In the genomic region with DNA sequence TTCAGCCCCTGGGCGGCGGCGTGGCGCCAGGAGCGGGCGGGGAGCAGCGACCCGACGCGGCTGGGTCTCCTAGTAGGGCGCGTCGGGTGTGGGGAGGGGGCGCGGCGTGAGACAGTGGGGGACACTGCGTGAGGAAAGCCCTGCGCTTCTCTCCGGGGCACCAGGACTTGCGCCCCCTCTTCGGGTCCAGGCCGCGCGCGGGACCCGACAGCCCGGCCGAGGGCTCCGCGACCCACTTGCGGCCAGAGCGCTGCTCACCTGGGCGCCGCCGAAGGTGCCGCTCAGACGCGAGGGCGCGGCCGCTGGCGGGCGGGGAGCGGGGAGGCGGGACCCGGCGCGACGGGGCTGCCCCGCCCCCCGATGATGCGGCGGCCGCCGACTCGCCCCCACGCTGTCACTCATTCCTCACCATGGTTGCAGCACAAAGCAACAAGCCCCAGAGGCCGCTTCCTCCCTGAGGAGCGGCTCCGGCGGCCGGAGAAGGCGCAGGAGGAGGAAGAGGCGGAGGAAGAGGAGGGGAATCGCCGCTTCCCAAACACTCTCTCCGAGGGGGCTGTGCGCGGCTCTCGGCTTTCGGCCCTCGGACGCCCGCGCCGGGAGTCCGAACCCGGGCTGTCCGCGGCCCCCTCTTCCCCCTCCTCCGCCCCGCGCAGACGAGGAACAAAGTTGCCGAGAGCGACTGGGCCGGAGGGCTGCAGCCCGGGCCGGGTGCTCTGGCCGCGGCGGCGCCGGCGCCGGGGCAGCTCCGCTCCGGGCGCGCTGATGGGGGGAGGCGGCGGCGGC, we compare ENCODE assay signal across 1 cellular context.
TF ChIP-seq lines count a peak whose summit lies in the region.

A gene with protein sequence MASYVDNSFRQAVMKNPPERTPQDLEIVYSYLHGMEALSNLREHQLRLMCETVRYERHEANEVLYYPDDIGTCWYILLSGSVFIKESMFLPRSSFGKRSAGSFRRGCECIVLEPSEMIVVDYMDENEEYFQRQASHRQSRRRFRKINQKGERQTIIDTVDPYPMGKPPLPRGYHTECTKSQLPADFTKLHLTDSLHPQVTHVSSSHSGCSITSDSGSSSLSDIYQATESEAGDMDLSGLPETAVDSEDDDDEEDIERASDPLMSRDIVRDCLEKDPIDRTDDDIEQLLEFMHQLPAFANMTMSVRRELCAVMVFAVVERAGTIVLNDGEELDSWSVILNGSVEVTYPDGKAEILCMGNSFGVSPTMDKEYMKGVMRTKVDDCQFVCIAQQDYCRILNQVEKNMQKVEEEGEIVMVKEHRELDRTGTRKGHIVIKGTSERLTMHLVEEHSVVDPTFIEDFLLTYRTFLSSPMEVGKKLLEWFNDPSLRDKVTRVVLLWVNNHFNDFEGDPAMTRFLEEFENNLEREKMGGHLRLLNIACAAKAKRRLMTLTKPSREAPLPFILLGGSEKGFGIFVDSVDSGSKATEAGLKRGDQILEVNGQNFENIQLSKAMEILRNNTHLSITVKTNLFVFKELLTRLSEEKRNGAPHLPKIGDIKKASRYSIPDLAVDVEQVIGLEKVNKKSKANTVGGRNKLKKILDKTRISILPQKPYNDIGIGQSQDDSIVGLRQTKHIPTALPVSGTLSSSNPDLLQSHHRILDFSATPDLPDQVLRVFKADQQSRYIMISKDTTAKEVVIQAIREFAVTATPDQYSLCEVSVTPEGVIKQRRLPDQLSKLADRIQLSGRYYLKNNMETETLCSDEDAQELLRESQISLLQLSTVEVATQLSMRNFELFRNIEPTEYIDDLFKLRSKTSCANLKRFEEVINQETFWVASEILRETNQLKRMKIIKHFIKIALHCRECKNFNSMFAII (N-terminal part only) (plus strand): TSS at position 457 of the 783 bp plus-strand sequence. CDS start 1,084 bp downstream, outside the sequence.

TF ChIP-seq in K562, 482 proteins besides CTCF, POLR2A, EP300 and RAD21 (continued from another document and continues in another):
- TF ChIP-seq, protein P1, sequence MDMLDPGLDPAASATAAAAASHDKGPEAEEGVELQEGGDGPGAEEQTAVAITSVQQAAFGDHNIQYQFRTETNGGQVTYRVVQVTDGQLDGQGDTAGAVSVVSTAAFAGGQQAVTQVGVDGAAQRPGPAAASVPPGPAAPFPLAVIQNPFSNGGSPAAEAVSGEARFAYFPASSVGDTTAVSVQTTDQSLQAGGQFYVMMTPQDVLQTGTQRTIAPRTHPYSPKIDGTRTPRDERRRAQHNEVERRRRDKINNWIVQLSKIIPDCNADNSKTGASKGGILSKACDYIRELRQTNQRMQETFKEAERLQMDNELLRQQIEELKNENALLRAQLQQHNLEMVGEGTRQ (CRISPR knock-in tag; IDR thresholded peaks at IDR 0.05): no peak
- no peak for TF ChIP-seq ZNF644 (tag; IDR thresholded peaks at IDR 0.05; ENCODE audit: low read depth)
- TF ChIP-seq NONO (IDR thresholded peaks at IDR 0.05; ENCODE audit: low read depth in 2 of 2, low read length in 1 of 2): no peak
- no peak for TF ChIP-seq ZNF12 (CRISPR knock-in tag; IDR thresholded peaks at IDR 0.05)
- peak; percentile 80; the same call in 1 of the 2 replicates for TF ChIP-seq GATAD2B (IDR thresholded peaks at IDR 0.05; ENCODE audit: borderline replicate concordance)
- TF ChIP-seq SRSF3 (IDR thresholded peaks at IDR 0.05; ENCODE audit: insufficient read depth, low read length): no peak
- TF ChIP-seq PCBP1 (IDR thresholded peaks at IDR 0.05; ENCODE audit: low read depth, low read length, poor library complexity, severe bottlenecking): no peak
- no peak for TF ChIP-seq MTA1 (IDR thresholded peaks at IDR 0.05; ENCODE audit: borderline replicate concordance)
- TF ChIP-seq, protein P2, sequence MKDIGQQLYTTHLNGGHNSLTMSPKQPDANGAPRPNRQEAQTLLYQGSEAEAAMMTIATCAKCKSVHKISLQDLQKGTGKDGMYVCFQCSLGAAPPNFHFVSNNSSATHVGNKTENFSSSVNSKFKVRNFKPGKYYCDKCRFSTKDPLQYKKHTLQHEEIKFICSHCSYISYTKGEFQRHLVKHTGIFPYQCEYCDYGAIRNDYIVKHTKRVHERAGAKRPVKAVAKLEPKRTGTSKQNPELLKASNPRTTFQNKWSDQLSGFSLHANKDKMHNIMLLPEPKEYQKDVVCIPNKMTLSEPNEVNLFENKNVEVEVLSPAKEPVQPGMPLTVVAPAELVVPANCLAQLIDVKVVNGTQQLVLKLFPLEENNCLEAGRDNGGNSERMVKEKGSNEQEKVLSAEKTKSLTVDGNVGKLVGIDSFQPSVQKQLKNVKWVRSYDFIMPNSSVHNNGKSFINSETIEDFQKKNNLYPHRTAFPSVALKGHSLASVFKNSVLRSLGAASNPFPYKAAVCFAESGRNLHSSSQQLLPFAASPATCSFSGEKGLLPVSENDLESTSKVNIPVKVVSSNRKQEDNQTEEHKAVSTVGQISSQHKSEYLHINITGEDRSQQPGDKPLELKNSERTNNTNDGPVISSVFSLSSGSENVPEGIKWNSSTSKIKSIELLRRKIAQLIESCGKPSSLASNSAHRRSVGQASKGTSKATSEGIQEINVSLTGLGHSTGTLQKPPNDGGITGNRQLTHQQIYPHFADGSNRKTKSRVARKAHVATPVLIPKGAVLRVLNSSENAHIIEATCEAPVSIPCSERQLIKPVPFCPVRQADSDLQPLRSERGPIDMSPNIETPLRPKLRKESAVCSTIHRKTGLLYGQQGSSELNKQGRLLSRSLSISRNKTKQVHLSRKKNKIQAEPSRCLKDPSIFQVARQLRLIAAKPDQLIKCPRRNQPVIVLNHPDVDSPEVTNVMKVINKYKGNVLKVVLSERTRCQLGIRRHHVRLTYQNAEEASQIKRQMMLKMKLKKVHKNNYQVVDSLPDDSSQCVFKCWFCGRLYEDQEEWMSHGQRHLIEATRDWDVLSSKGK (CRISPR knock-in tag; IDR thresholded peaks at IDR 0.05): no peak
- TF ChIP-seq, protein P3, sequence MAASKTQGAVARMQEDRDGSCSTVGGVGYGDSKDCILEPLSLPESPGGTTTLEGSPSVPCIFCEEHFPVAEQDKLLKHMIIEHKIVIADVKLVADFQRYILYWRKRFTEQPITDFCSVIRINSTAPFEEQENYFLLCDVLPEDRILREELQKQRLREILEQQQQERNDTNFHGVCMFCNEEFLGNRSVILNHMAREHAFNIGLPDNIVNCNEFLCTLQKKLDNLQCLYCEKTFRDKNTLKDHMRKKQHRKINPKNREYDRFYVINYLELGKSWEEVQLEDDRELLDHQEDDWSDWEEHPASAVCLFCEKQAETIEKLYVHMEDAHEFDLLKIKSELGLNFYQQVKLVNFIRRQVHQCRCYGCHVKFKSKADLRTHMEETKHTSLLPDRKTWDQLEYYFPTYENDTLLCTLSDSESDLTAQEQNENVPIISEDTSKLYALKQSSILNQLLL (CRISPR knock-in tag; IDR thresholded peaks at IDR 0.05; ENCODE audit: borderline replicate concordance): no peak
- TF ChIP-seq MTA2 (IDR thresholded peaks at IDR 0.05; ENCODE audit: low read depth): no peak
- TF ChIP-seq ARID1B (IDR thresholded peaks at IDR 0.05): no peak
- no peak for TF ChIP-seq STAT5B (CRISPR knock-in tag; IDR thresholded peaks at IDR 0.05)
- TF ChIP-seq, protein P4, sequence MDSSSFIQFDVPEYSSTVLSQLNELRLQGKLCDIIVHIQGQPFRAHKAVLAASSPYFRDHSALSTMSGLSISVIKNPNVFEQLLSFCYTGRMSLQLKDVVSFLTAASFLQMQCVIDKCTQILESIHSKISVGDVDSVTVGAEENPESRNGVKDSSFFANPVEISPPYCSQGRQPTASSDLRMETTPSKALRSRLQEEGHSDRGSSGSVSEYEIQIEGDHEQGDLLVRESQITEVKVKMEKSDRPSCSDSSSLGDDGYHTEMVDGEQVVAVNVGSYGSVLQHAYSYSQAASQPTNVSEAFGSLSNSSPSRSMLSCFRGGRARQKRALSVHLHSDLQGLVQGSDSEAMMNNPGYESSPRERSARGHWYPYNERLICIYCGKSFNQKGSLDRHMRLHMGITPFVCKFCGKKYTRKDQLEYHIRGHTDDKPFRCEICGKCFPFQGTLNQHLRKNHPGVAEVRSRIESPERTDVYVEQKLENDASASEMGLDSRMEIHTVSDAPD (CRISPR knock-in tag; IDR thresholded peaks at IDR 0.05): no peak
- TF ChIP-seq, protein P5, sequence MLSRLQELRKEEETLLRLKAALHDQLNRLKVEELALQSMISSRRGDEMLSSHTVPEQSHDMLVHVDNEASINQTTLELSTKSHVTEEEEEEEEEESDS (CRISPR knock-in tag; IDR thresholded peaks at IDR 0.05): no peak
- no peak for TF ChIP-seq ETV5 (CRISPR knock-in tag; IDR thresholded peaks at IDR 0.05; ENCODE audit: low read depth)
- TF ChIP-seq CBX2 (IDR thresholded peaks at IDR 0.05; ENCODE audit: insufficient read depth, low read length, poor library complexity, severe bottlenecking): no peak
- TF ChIP-seq EP400 (IDR thresholded peaks at IDR 0.05): no peak; the same call in 1 of the 2 replicates
- TF ChIP-seq SIN3B (IDR thresholded peaks at IDR 0.05; ENCODE audit: low read depth): 0 out of 2 replicates have a peak, but pooled peaks have one; percentile 46
- no peak for TF ChIP-seq SREBF1 (IDR thresholded peaks at IDR 0.05; ENCODE audit: borderline replicate concordance, low read depth, low read length)
- no peak for TF ChIP-seq DMBX1 (CRISPR knock-in tag; IDR thresholded peaks at IDR 0.05; ENCODE audit: borderline replicate concordance)
- TF ChIP-seq NFXL1 (CRISPR knock-in tag; IDR thresholded peaks at IDR 0.05): no peak
- peak; percentile 71 for TF ChIP-seq TAF1 (IDR thresholded peaks at IDR 0.05; ENCODE audit: control insufficient read depth, extremely low read depth, insufficient read depth, low read length, severe bottlenecking)
- TF ChIP-seq ZSCAN29 (IDR thresholded peaks at IDR 0.05): no peak
- no peak for TF ChIP-seq ZC3H4 (CRISPR knock-in tag; IDR thresholded peaks at IDR 0.05; ENCODE audit: borderline replicate concordance)
- TF ChIP-seq, protein P6, sequence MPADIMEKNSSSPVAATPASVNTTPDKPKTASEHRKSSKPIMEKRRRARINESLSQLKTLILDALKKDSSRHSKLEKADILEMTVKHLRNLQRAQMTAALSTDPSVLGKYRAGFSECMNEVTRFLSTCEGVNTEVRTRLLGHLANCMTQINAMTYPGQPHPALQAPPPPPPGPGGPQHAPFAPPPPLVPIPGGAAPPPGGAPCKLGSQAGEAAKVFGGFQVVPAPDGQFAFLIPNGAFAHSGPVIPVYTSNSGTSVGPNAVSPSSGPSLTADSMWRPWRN (IDR thresholded peaks at IDR 0.05; ENCODE audit: low read depth): no peak
- TF ChIP-seq MCM7 (IDR thresholded peaks at IDR 0.05): no peak
- TF ChIP-seq, protein P7, sequence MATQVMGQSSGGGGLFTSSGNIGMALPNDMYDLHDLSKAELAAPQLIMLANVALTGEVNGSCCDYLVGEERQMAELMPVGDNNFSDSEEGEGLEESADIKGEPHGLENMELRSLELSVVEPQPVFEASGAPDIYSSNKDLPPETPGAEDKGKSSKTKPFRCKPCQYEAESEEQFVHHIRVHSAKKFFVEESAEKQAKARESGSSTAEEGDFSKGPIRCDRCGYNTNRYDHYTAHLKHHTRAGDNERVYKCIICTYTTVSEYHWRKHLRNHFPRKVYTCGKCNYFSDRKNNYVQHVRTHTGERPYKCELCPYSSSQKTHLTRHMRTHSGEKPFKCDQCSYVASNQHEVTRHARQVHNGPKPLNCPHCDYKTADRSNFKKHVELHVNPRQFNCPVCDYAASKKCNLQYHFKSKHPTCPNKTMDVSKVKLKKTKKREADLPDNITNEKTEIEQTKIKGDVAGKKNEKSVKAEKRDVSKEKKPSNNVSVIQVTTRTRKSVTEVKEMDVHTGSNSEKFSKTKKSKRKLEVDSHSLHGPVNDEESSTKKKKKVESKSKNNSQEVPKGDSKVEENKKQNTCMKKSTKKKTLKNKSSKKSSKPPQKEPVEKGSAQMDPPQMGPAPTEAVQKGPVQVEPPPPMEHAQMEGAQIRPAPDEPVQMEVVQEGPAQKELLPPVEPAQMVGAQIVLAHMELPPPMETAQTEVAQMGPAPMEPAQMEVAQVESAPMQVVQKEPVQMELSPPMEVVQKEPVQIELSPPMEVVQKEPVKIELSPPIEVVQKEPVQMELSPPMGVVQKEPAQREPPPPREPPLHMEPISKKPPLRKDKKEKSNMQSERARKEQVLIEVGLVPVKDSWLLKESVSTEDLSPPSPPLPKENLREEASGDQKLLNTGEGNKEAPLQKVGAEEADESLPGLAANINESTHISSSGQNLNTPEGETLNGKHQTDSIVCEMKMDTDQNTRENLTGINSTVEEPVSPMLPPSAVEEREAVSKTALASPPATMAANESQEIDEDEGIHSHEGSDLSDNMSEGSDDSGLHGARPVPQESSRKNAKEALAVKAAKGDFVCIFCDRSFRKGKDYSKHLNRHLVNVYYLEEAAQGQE (CRISPR knock-in tag; IDR thresholded peaks at IDR 0.05; ENCODE audit: low read depth): no peak
- TF ChIP-seq, protein P8, sequence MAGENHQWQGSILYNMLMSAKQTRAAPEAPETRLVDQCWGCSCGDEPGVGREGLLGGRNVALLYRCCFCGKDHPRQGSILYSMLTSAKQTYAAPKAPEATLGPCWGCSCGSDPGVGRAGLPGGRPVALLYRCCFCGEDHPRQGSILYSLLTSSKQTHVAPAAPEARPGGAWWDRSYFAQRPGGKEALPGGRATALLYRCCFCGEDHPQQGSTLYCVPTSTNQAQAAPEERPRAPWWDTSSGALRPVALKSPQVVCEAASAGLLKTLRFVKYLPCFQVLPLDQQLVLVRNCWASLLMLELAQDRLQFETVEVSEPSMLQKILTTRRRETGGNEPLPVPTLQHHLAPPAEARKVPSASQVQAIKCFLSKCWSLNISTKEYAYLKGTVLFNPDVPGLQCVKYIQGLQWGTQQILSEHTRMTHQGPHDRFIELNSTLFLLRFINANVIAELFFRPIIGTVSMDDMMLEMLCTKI (IDR thresholded peaks at IDR 0.05; ENCODE audit: partially characterized antibody): no peak
- no peak for TF ChIP-seq ZNF165 (CRISPR knock-in tag; IDR thresholded peaks at IDR 0.05; ENCODE audit: borderline replicate concordance)
- TF ChIP-seq RBM34 (IDR thresholded peaks at IDR 0.05; ENCODE audit: borderline replicate concordance, insufficient read depth, low read length): no peak
- TF ChIP-seq, protein P9, sequence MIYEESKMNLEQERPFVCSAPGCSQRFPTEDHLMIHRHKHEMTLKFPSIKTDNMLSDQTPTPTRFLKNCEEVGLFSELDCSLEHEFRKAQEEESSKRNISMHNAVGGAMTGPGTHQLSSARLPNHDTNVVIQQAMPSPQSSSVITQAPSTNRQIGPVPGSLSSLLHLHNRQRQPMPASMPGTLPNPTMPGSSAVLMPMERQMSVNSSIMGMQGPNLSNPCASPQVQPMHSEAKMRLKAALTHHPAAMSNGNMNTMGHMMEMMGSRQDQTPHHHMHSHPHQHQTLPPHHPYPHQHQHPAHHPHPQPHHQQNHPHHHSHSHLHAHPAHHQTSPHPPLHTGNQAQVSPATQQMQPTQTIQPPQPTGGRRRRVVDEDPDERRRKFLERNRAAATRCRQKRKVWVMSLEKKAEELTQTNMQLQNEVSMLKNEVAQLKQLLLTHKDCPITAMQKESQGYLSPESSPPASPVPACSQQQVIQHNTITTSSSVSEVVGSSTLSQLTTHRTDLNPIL (CRISPR knock-in tag; IDR thresholded peaks at IDR 0.05): no peak
- no peak for TF ChIP-seq MED1 (CRISPR knock-in tag; IDR thresholded peaks at IDR 0.05; ENCODE audit: borderline replicate concordance)
- TF ChIP-seq ZNF668 (CRISPR knock-in tag; IDR thresholded peaks at IDR 0.05): no peak
- TF ChIP-seq MBD2 (IDR thresholded peaks at IDR 0.05; ENCODE audit: borderline replicate concordance, low read depth): peak; percentile 60; the same call in 1 of the 2 replicates
- peak; percentile 68 for TF ChIP-seq JUND (IDR thresholded peaks at IDR 0.05; ENCODE audit: borderline replicate concordance, low read depth, low read length)
- no peak; the same call in 2 of the 3 replicates for TF ChIP-seq JUND (tag; IDR thresholded peaks at IDR 0.05; ENCODE audit: borderline replicate concordance, low read depth, low read length)
